Comparison of ENCODE assay signal across 8 cellular contexts in genomic region chr1:109427171-109427467, GRCh38. TPM values are rescaled to one million over a fixed set of nuclear protein-coding genes. Genes with fewer than 3 reads are reported as not detected.
A peak's percentile ranks its signal among the peaks of the same experiment; 100 is the strongest.
DNase-seq lines count a peak whose midpoint lies in the region; ATAC-seq, FAIRE-seq and TF ChIP-seq lines count a peak whose summit lies in the region.

No MANE protein-coding gene starts in this region.

- no peaks in the 10 kb centered on the region for H3K9me3 Mint-ChIP-seq in WTC11

- peak overlapping the region; percentile 88 for H3K4me3 Mint-ChIP-seq in WTC11

- 10% methylated on average over 7 of the region's 7 CpGs for WGBS in right cardiac atrium

- POLR2A ChIA-PET in HEK293T (lab: Yijun Ruan, JAX) = interaction anchor here (0.9 to 2.5 kb wide), 5 partner anchors 15 to 122 kb away, joined by 3 to 17 read pairs (median 9); partner anchors contain the start of genes GNAI3 and SORT1
- POLR2A ChIA-PET in WTC11 (lab: Charles Lee) = interaction anchor here (1.9 to 2.2 kb wide), 2 partner anchors 56 to 58 kb away, joined by 8 to 15 read pairs; partner anchors contain the start of gene ATXN7L2

- no peaks in the 10 kb centered on the region for H3K27me3 Mint-ChIP-seq in WTC11 (ENCODE audit: low read depth)

- DNase-seq in HEK293T (ENCODE audit: extremely low spot score) = no peak
- no peak for DNase-seq in WTC11 (ENCODE audit: low spot score)
- no peak for DNase-seq in right cardiac atrium
- DNase-seq in GM12892 (ENCODE audit: insufficient read length) = no peak
- no peak for DNase-seq in NCI-H1930 (lab: John Stamatoyannopoulos, UW)

- no peak for TF ChIP-seq POLR2A in GM12892 (IDR thresholded peaks at IDR 0.05; ENCODE audit: low read depth, low read length)

- H3K9me3 ChIP-seq in right cardiac atrium (ENCODE audit: control insufficient read depth, low read length) = no peaks in the 10 kb centered on the region

- H3K4me3 ChIP-seq in right cardiac atrium (ENCODE audit: low read length) (peak overlapping the region; percentile 54), skin epidermis (peak overlapping the region; percentile 71 to 97 (median 78))

- peak overlapping the region; percentile 75 for H3K27ac Mint-ChIP-seq in WTC11

- H3K4me1 ChIP-seq in right cardiac atrium (ENCODE audit: control insufficient read depth, insufficient read depth, low read length) = no peaks in the 10 kb centered on the region

- no peaks in the 10 kb centered on the region for H3K36me3 Mint-ChIP-seq in WTC11

- TF ChIP-seq CTCF in WTC11 (IDR thresholded peaks at IDR 0.05) = no peak

- ATAC-seq in WTC11 (no peak), right cardiac atrium (no peak), GM21529 (IDR thresholded peaks at IDR 0.05; ENCODE audit: unreplicated experiment) (no peak), GM18498 (IDR thresholded peaks at IDR 0.05; ENCODE audit: unreplicated experiment) (no peak)

- peaks cover 27% of the 10 kb centered on the region for H3K4me1 Mint-ChIP-seq in WTC11

- H3K27ac ChIP-seq in right cardiac atrium (ENCODE audit: low read length) (peak overlapping the region; percentile 95), skin epidermis (peak overlapping the region in 20 of 21 experiments; percentile 42 to 93 (median 86))

- H3K27me3 ChIP-seq in right cardiac atrium (ENCODE audit: control insufficient read depth, insufficient read depth) = no peaks in the 10 kb centered on the region

- no peak for FAIRE-seq in GM12892 (lab: Jason Lieb, UNC)

- CTCF ChIA-PET in HEK293T (lab: Yijun Ruan, JAX) (interaction anchor here (0.8 to 2.1 kb wide), 2 partner anchors 106 to 149 kb away, joined by 3 to 10 read pairs; no protein-coding TSS in a partner anchor), WTC11 (lab: Charles Lee) (interaction anchor here (0.6 to 2.8 kb wide), 9 partner anchors 29 to 188 kb away, joined by 3 to 15 read pairs (median 4); partner anchors contain the start of genes ATXN7L2, CYB561D1, PSRC1 and SORT1)

- intact Hi-C loops in right cardiac atrium (cut with DNase I) = no loop called here

TF ChIP-seq in HEK293T, 16 proteins besides CTCF, POLR2A, EP300 and RAD21:
- TF ChIP-seq ZNF384 (IDR thresholded peaks at IDR 0.05) (peak; percentile 80), LEF1 (IDR thresholded peaks at IDR 0.05; ENCODE audit: borderline replicate concordance) (no peak)

TF ChIP-seq in WTC11, 78 proteins besides CTCF, POLR2A, EP300 and RAD21:
- TF ChIP-seq PRRX2 (CRISPR knock-in tag; IDR thresholded peaks at IDR 0.05) (no peak), AFF4 (CRISPR knock-in tag; IDR thresholded peaks at IDR 0.05; ENCODE audit: borderline replicate concordance) (no peak), HMGXB4 (CRISPR knock-in tag; IDR thresholded peaks at IDR 0.05) (no peak), SMAD3 (CRISPR knock-in tag; IDR thresholded peaks at IDR 0.05; ENCODE audit: borderline replicate concordance) (no peak), CREM (CRISPR knock-in tag; IDR thresholded peaks at IDR 0.05) (no peak), PRDM15 (CRISPR knock-in tag; IDR thresholded peaks at IDR 0.05) (no peak), ZSCAN18 (CRISPR knock-in tag; IDR thresholded peaks at IDR 0.05) (no peak), MLX (CRISPR knock-in tag; IDR thresholded peaks at IDR 0.05) (no peak), ZNF138 (CRISPR knock-in tag; conservative IDR thresholded peaks at IDR 0.05) (no peak)

RNA-seq across cellular contexts. Expression of gene PSMA5, which starts 0.9 kb away (rescaled TPM):
- total RNA-seq in WTC11 (2021) = 115 to 150 TPM (median 119 TPM) in 3 replicates
- 10 to 100 TPM; 49.1 to 60.2 (median 55.9) TPM for total RNA-seq in right cardiac atrium
- polyA plus RNA-seq in right cardiac atrium = 49.8 TPM
- 130 TPM for polyA plus RNA-seq in GM12892 (2012; ENCODE audit: missing spikeins)

RNA-seq across cellular contexts. Expression of gene SORT1, which starts 29.4 kb away (rescaled TPM):
- 50.2 to 60.8 TPM (median 55.9 TPM) in 3 replicates for total RNA-seq in WTC11 (2021)
- total RNA-seq in right cardiac atrium = 100 to 1,000 TPM; 119 to 170 (median 138) TPM
- polyA plus RNA-seq in right cardiac atrium = 57.6 TPM
- 1.3 TPM for polyA plus RNA-seq in GM12892 (2012; ENCODE audit: missing spikeins)

RNA-seq across cellular contexts. Expression of gene SYPL2, which starts 39.2 kb away (rescaled TPM):
- total RNA-seq in WTC11 (2021) (3.0 to 3.7 TPM (median 3.5 TPM) in 3 replicates), right cardiac atrium (10 to 100 TPM in 2 of 4 donors, 1 to 10 TPM in 2; 8.9 to 12.9 (median 10.3) TPM)
- polyA plus RNA-seq in right cardiac atrium = 7.9 TPM
- 0.21 TPM for polyA plus RNA-seq in GM12892 (2012; ENCODE audit: missing spikeins)

RNA-seq across cellular contexts. Expression of gene ATXN7L2, which starts 56.6 kb away (rescaled TPM):
- 8.9 to 11.1 TPM (median 10.9 TPM) in 3 replicates for total RNA-seq in WTC11 (2021)
- 1 to 10 TPM; 1.4 to 3.3 (median 2.0) TPM for total RNA-seq in right cardiac atrium
- polyA plus RNA-seq in right cardiac atrium = 2.6 TPM
- polyA plus RNA-seq in GM12892 (2012; ENCODE audit: missing spikeins) = 4.3 TPM
